In genomic region chr12:91986084-91986483, GRCh38 we compare ENCODE assay signal across 15 cellular contexts.
A peak's percentile ranks its signal among the peaks of the same experiment; 100 is the strongest.
DNase-seq lines count a peak whose midpoint lies in the region; ATAC-seq, FAIRE-seq and TF ChIP-seq lines count a peak whose summit lies in the region.
"Had no signal": no experiment of that assay in that cellular context is flagged by ENCODE, and none has a peak within 500 bp of the region (broad histone marks: within the 10 kb centered on the region; RNA-seq: fewer than 3 reads in every experiment).

No MANE protein-coding gene starts in this region.

- peak overlapping the region; percentile 16 for H3K27ac Mint-ChIP-seq in stimulated activated effector memory CD8-positive, alpha-beta T cell treated with anti-CD3 and anti-CD28 coated beads, Interleukin-12 subunit alpha, Interleukin-12 subunit beta, amount 100 ng/mL, for 72 hours

- DNase-seq in NCI-H146 (lab: John Stamatoyannopoulos, UW) (peak; percentile 29), NCI-H146 treated with DMSO at 0.1 percent for 48 hours (lab: John Stamatoyannopoulos, UW; ENCODE audit: unreplicated experiment) (no peak), left ventricle myocardium inferior (no peak), kidney (no peak), NCI-H510A treated with DMSO at 0.1 percent for 48 hours (lab: John Stamatoyannopoulos, UW) (no peak)
- no peak for DNase-seq in stimulated activated effector memory CD8-positive, alpha-beta T cell treated with anti-CD3 and anti-CD28 coated beads, Interleukin-12 subunit alpha, Interleukin-12 subunit beta, amount 100 ng/mL, for 72 hours (ENCODE audit: low spot score in 2 of 2)
- DNase-seq: 8988T; activated effector memory CD4-positive, alpha-beta T cell treated with anti-CD3 and anti-CD28 coated beads, Interleukin-2, amount 50 U/mL, for 16 hours; gastrocnemius medialis; MM.1S; NCI-H524; posterior cingulate gyrus had no signal

- ATAC-seq in SK-N-SH treated with all-trans-retinoic acid at 6 μM for 48 hours, result peak; percentile 87
- ATAC-seq in stimulated activated effector memory CD8-positive, alpha-beta T cell treated with anti-CD3 and anti-CD28 coated beads, Interleukin-12 subunit alpha, Interleukin-12 subunit beta, amount 100 ng/mL, for 72 hours, result no peak
- ATAC-seq in HG03280 (IDR thresholded peaks at IDR 0.05; ENCODE audit: unreplicated experiment), result no peak
- ATAC-seq: gastrocnemius medialis, left lobe of liver had no signal

- intact Hi-C loops in left ventricle myocardium inferior (cut with micrococcal nuclease), result no loop called here
- intact Hi-C loops in kidney (cut with DNase I), result no loop called here

- peaks cover 23% of the 10 kb centered on the region for H3K4me1 Mint-ChIP-seq in stimulated activated effector memory CD8-positive, alpha-beta T cell treated with anti-CD3 and anti-CD28 coated beads, Interleukin-12 subunit alpha, Interleukin-12 subunit beta, amount 100 ng/mL, for 72 hours

- H3K36me3 ChIP-seq in left ventricle myocardium inferior (no peaks in the 10 kb centered on the region), kidney (ENCODE audit: control insufficient read depth in 1 of 2, insufficient read depth in 2 of 2, low read length in 2 of 2) (no peaks in the 10 kb centered on the region)
- H3K36me3 ChIP-seq: gastrocnemius medialis had no signal

- H3K4me1 ChIP-seq in left ventricle myocardium inferior (peaks cover 60% of the 10 kb centered on the region), kidney (ENCODE audit: control insufficient read depth in 1 of 2, insufficient read depth in 1 of 2, low read depth in 1 of 2, low read length in 2 of 2) (no peaks in the 10 kb centered on the region)
- H3K4me1 ChIP-seq: gastrocnemius medialis had no signal

- no peak overlapping the region for H3K9ac ChIP-seq in kidney (ENCODE audit: low read length in 2 of 2)

- no peaks in the 10 kb centered on the region for H3K9me3 Mint-ChIP-seq in stimulated activated effector memory CD8-positive, alpha-beta T cell treated with anti-CD3 and anti-CD28 coated beads, Interleukin-12 subunit alpha, Interleukin-12 subunit beta, amount 100 ng/mL, for 72 hours

- H3K27me3 ChIP-seq in left ventricle myocardium inferior (ENCODE audit: low read depth), result no peaks in the 10 kb centered on the region
- H3K27me3 ChIP-seq: gastrocnemius medialis had no signal

- H3K27ac ChIP-seq in left ventricle myocardium inferior (replicated peaks) (peak overlapping the region; percentile 45), kidney (ENCODE audit: low read depth in 2 of 2, low read length in 2 of 2) (no peak overlapping the region)
- H3K27ac ChIP-seq: gastrocnemius medialis had no signal

- H3K9me3 ChIP-seq in left ventricle myocardium inferior (replicated peaks) (no peaks in the 10 kb centered on the region), kidney (ENCODE audit: control insufficient read depth in 1 of 2, low read length in 2 of 2) (no peaks in the 10 kb centered on the region)
- H3K9me3 ChIP-seq: gastrocnemius medialis had no signal

- no peak overlapping the region for H3K4me3 Mint-ChIP-seq in stimulated activated effector memory CD8-positive, alpha-beta T cell treated with anti-CD3 and anti-CD28 coated beads, Interleukin-12 subunit alpha, Interleukin-12 subunit beta, amount 100 ng/mL, for 72 hours

- H3K36me3 Mint-ChIP-seq in stimulated activated effector memory CD8-positive, alpha-beta T cell treated with anti-CD3 and anti-CD28 coated beads, Interleukin-12 subunit alpha, Interleukin-12 subunit beta, amount 100 ng/mL, for 72 hours, result no peaks in the 10 kb centered on the region

- FAIRE-seq in kidney (lab: Jason Lieb, UNC), result no peak

- H3K4me3 ChIP-seq in left ventricle myocardium inferior, result no peak overlapping the region
- no peak overlapping the region for H3K4me3 ChIP-seq in kidney (ENCODE audit: low read length in 2 of 2)
- H3K4me3 ChIP-seq: gastrocnemius medialis had no signal

- TF ChIP-seq CTCF in left ventricle myocardium inferior (IDR thresholded peaks at IDR 0.05; ENCODE audit: borderline replicate concordance) (no peak), kidney (IDR thresholded peaks at IDR 0.05; ENCODE audit: borderline replicate concordance, extremely low read depth, insufficient read depth) (no peak)

TF ChIP-seq in SK-N-SH treated with all-trans-retinoic acid at 6 μM for 48 hours, 23 proteins besides CTCF, POLR2A, EP300 and RAD21:
- no peak for TF ChIP-seq CSDC2 (CRISPR knock-in tag; IDR thresholded peaks at IDR 0.05)
- TF ChIP-seq TOX (CRISPR knock-in tag; IDR thresholded peaks at IDR 0.05; ENCODE audit: borderline replicate concordance), result no peak
- TF ChIP-seq ZNF8 (CRISPR knock-in tag; IDR thresholded peaks at IDR 0.05), result no peak
- TF ChIP-seq ISL1 (CRISPR knock-in tag; IDR thresholded peaks at IDR 0.05), result no peak
- TF ChIP-seq GLIS3 (CRISPR knock-in tag; IDR thresholded peaks at IDR 0.05), result no peak
- no peak for TF ChIP-seq BACH2 (CRISPR knock-in tag; IDR thresholded peaks at IDR 0.05; ENCODE audit: borderline replicate concordance)
- no peak for TF ChIP-seq ZFP30 (CRISPR knock-in tag; IDR thresholded peaks at IDR 0.05)
- no peak for TF ChIP-seq ZC3H10 (CRISPR knock-in tag; IDR thresholded peaks at IDR 0.05)
- TF ChIP-seq SNAI2 (CRISPR knock-in tag; IDR thresholded peaks at IDR 0.05), result no peak
